ENCODE assay signal across 21 cellular contexts in genomic region chr2:209685963-209686362, GRCh38.
DNase-seq lines count a peak whose midpoint lies in the region; TF ChIP-seq lines count a peak whose summit lies in the region.
"Had no signal": no experiment of that assay in that cellular context is flagged by ENCODE, and none has a peak within 500 bp of the region (broad histone marks: within the 10 kb centered on the region; RNA-seq: fewer than 3 reads in every experiment).

No MANE protein-coding gene starts in this region.

- peak overlapping the region; percentile 78 for H3K27ac ChIP-seq in left ventricle myocardium inferior (replicated peaks)
- H3K27ac ChIP-seq: A549 had no signal

- peaks cover 23% of the 10 kb centered on the region for H3K4me1 ChIP-seq in left ventricle myocardium inferior
- H3K4me1 ChIP-seq: A549 had no signal

- CTCF ChIA-PET in activated CD4-positive, alpha-beta memory T cell treated with anti-CD3 and anti-CD28 coated beads for 36 hours (lab: Charles Lee), result no interaction called here

- no peaks in the 10 kb centered on the region for H3K27me3 ChIP-seq in left ventricle myocardium inferior (ENCODE audit: low read depth)

- H3K9me3 ChIP-seq in left ventricle myocardium inferior (replicated peaks), result no peaks in the 10 kb centered on the region
- H3K9me3 ChIP-seq: A549 had no signal

- no peak overlapping the region for H3K27ac Mint-ChIP-seq in activated CD4-positive, alpha-beta memory T cell treated with anti-CD3 and anti-CD28 coated beads for 36 hours
- H3K27ac Mint-ChIP-seq: CD4-positive, CD25-positive, alpha-beta regulatory T cell; GM23338 had no signal

- H3K4me3 ChIP-seq in left ventricle myocardium inferior, result peak overlapping the region; percentile 16
- H3K4me3 ChIP-seq: A549, GM23338 had no signal

- no peaks in the 10 kb centered on the region for H3K4me1 Mint-ChIP-seq in activated CD4-positive, alpha-beta memory T cell treated with anti-CD3 and anti-CD28 coated beads for 36 hours (ENCODE audit: low read depth)
- H3K4me1 Mint-ChIP-seq: CD4-positive, CD25-positive, alpha-beta regulatory T cell had no signal

- no peaks in the 10 kb centered on the region for H3K9me3 Mint-ChIP-seq in activated CD4-positive, alpha-beta memory T cell treated with anti-CD3 and anti-CD28 coated beads for 36 hours
- H3K9me3 Mint-ChIP-seq: GM23338 had no signal

- no peak overlapping the region for H3K4me3 Mint-ChIP-seq in activated CD4-positive, alpha-beta memory T cell treated with anti-CD3 and anti-CD28 coated beads for 36 hours
- H3K4me3 Mint-ChIP-seq: CD4-positive, CD25-positive, alpha-beta regulatory T cell; GM23338 had no signal

- TF ChIP-seq CTCF in left ventricle myocardium inferior (IDR thresholded peaks at IDR 0.05; ENCODE audit: borderline replicate concordance), result no peak

- in situ Hi-C loops in G401 (cut with HindIII; ENCODE audit: low sequenced_read_pairs), result no loop called here

- POLR2A ChIA-PET in activated CD4-positive, alpha-beta memory T cell treated with anti-CD3 and anti-CD28 coated beads for 36 hours (lab: Charles Lee), result no interaction called here

- H3K36me3 ChIP-seq in left ventricle myocardium inferior, result no peaks in the 10 kb centered on the region

- intact Hi-C loops in left ventricle myocardium inferior (cut with micrococcal nuclease), result no loop called here
- intact Hi-C loops in activated CD4-positive, alpha-beta memory T cell treated with anti-CD3 and anti-CD28 coated beads for 36 hours (cut with micrococcal nuclease), result no loop called here

- H3K36me3 Mint-ChIP-seq in activated CD4-positive, alpha-beta memory T cell treated with anti-CD3 and anti-CD28 coated beads for 36 hours, result no peaks in the 10 kb centered on the region
- H3K36me3 Mint-ChIP-seq: CD4-positive, CD25-positive, alpha-beta regulatory T cell had no signal

- no peaks in the 10 kb centered on the region for H3K27me3 Mint-ChIP-seq in activated CD4-positive, alpha-beta memory T cell treated with anti-CD3 and anti-CD28 coated beads for 36 hours

- DNase-seq in G401 (ENCODE audit: low spot score), result peak; percentile 62
- peak; percentile 40 for DNase-seq in cerebellum (ENCODE audit: low spot score)
- no peak for DNase-seq in left ventricle myocardium inferior
- peak; percentile 7 for DNase-seq in occipital lobe (lab: John Stamatoyannopoulos, UW)
- DNase-seq in DMS 273 (lab: John Stamatoyannopoulos, UW; ENCODE audit: unreplicated experiment), result no peak
- DNase-seq in activated CD4-positive, alpha-beta memory T cell treated with anti-CD3 and anti-CD28 coated beads for 36 hours, result no peak
- DNase-seq in DMS79 treated with DMSO at 0.1 percent for 48 hours (lab: John Stamatoyannopoulos, UW), result no peak
- no peak for DNase-seq in NOMO-1 treated with DMSO at 0.1 percent for 48 hours (lab: John Stamatoyannopoulos, UW; ENCODE audit: unreplicated experiment)
- DNase-seq: AML-193; Calu3; CD4-positive, CD25-positive, alpha-beta regulatory T cell; DMS79; GDM1; NCI-H1092; NCI-H1930; NCI-H2171; NCI-H446 treated with DMSO at 0.1 percent for 48 hours; NCI-H774; SHP77 had no signal

Comparison
In these comparisons a context has a peak if more than half of its experiments do, and no peak if none do; other contexts are left out.
1. DNase-seq: peak in G401 (single experiment), cerebellum (single experiment) and occipital lobe (single experiment); none in left ventricle myocardium inferior (single experiment), DMS 273 (single experiment), activated CD4-positive, alpha-beta memory T cell treated with anti-CD3 and anti-CD28 coated beads for 36 hours (single experiment), DMS79 treated with DMSO at 0.1 percent for 48 hours (single experiment) and NOMO-1 treated with DMSO at 0.1 percent for 48 hours (single experiment).